18 cellular contexts compared by ENCODE assay signal in the genomic region with DNA sequence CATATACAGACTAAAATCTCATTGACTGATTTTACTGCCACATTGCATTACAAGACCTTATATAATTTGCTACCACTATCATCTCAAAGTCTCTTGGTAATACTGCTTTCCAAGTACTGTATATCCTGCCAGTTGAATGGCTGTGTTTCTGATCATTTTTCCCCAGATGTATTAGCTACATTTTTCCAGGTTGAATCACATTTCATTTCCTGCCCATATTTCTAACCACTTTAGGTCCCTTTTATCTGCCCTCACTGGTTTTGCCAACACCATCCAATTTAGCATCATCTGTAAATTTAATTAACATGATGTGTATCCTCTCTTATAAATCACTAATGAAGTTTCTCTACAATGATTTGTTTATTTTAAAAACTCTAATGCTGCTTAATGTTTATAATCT.
DNase-seq lines count a peak whose midpoint lies in the region; ATAC-seq, FAIRE-seq and TF ChIP-seq lines count a peak whose summit lies in the region.
"Had no signal": no experiment of that assay in that cellular context is flagged by ENCODE, and none has a peak within 500 bp of the region (broad histone marks: within the 10 kb centered on the region; RNA-seq: fewer than 3 reads in every experiment).

No MANE protein-coding gene starts in this region.

- H2AFZ ChIP-seq in keratinocyte (ENCODE audit: control insufficient read depth, low read length): no peak overlapping the region

- peak overlapping the region; percentile 85 for H3K27ac Mint-ChIP-seq in chondrocyte (ENCODE audit: unreplicated experiment)
- H3K27ac Mint-ChIP-seq in activated T-helper 1 cell treated with anti-CD3 and anti-CD28 coated beads, Interleukin-12 subunit alpha, Interleukin-12 subunit beta, Interleukin-2, Interleukin-4 antibody, amounts not matched to agents 30 ng/mL and 10 ng/mL and 1 ng/mL, durations not matched to agents 14 hours and 24 hours and 36 hours: no peak overlapping the region
- H3K27ac Mint-ChIP-seq: brain; stimulated activated effector memory CD8-positive, alpha-beta T cell treated with anti-CD3 and anti-CD28 coated beads, Interleukin-12 subunit alpha, Interleukin-12 subunit beta, amount 100 ng/mL, for 72 hours had no signal

- TF ChIP-seq CTCF in chondrocyte (IDR thresholded peaks at IDR 0.05) (no peak), keratinocyte (optimal IDR thresholded peaks at IDR 0.05 in 1 of 3, IDR thresholded peaks at IDR 0.05 in 1 of 3, conservative IDR thresholded peaks at IDR 0.05 in 1 of 3; ENCODE audit: extremely low read depth in 1 of 3, insufficient read depth in 2 of 3, low read length in 3 of 3) (no peak), esophagus muscularis mucosa (IDR thresholded peaks at IDR 0.05) (no peak)

- TF ChIP-seq POLR2A in esophagus muscularis mucosa (IDR thresholded peaks at IDR 0.05; ENCODE audit: low read depth): no peak

- no peaks in the 10 kb centered on the region for H4K20me1 ChIP-seq in keratinocyte (ENCODE audit: control insufficient read depth, extremely low read depth, insufficient read depth, low read length)

- TF ChIP-seq EP300 in esophagus muscularis mucosa (IDR thresholded peaks at IDR 0.05): no peak

- DNase-seq in AG20443 (ENCODE audit: low spot score): peak; percentile 25
- DNase-seq in M059J (ENCODE audit: low read depth): peak; percentile 63
- no peak for DNase-seq in chondrocyte (ENCODE audit: low spot score)
- no peak for DNase-seq in keratinocyte (ENCODE audit: low read depth, low spot score)
- DNase-seq in activated T-helper 1 cell treated with anti-CD3 and anti-CD28 coated beads, Interleukin-12 subunit alpha, Interleukin-12 subunit beta, Interleukin-2, Interleukin-4 antibody, amounts not matched to agents 30 ng/mL and 10 ng/mL and 1 ng/mL, durations not matched to agents 14 hours and 24 hours and 36 hours (ENCODE audit: low spot score): no peak
- no peak for DNase-seq in esophagus muscularis mucosa (ENCODE audit: extremely low spot score)
- DNase-seq in posterior cingulate gyrus: no peak
- DNase-seq: activated CD4-positive, alpha-beta T cell treated with anti-CD3 and anti-CD28 coated beads, Interleukin-2, amount 50 U/mL, for 48 hours; DMS 273 treated with DMSO at 0.1 percent for 48 hours; heart right ventricle; kidney glomerular epithelial cell; NCI-H1092 treated with DMSO at 0.1 percent for 48 hours; occipital lobe; SJCRH30; upper lobe of right lung had no signal

- H3K27me3 ChIP-seq in keratinocyte (ENCODE audit: control insufficient read depth, extremely low read depth, insufficient read depth, low read length) (no peaks in the 10 kb centered on the region), esophagus muscularis mucosa (no peaks in the 10 kb centered on the region)
- H3K27me3 ChIP-seq: SJCRH30, upper lobe of right lung had no signal

- H3K36me3 ChIP-seq in keratinocyte (ENCODE audit: control insufficient read depth in 2 of 2, extremely low read depth in 1 of 2, insufficient read depth in 2 of 2, low read length in 2 of 2) (no peaks in the 10 kb centered on the region), esophagus muscularis mucosa (no peaks in the 10 kb centered on the region)
- H3K36me3 ChIP-seq: heart right ventricle, SJCRH30, upper lobe of right lung had no signal

- FAIRE-seq in keratinocyte (lab: Jason Lieb, UNC): peak; percentile 64

- peaks cover 32% of the 10 kb centered on the region for H3K4me1 Mint-ChIP-seq in chondrocyte (ENCODE audit: low read depth)
- H3K4me1 Mint-ChIP-seq in activated T-helper 1 cell treated with anti-CD3 and anti-CD28 coated beads, Interleukin-12 subunit alpha, Interleukin-12 subunit beta, Interleukin-2, Interleukin-4 antibody, amounts not matched to agents 30 ng/mL and 10 ng/mL and 1 ng/mL, durations not matched to agents 14 hours and 24 hours and 36 hours (ENCODE audit: low read depth): no peaks in the 10 kb centered on the region
- H3K4me1 Mint-ChIP-seq: brain; stimulated activated effector memory CD8-positive, alpha-beta T cell treated with anti-CD3 and anti-CD28 coated beads, Interleukin-12 subunit alpha, Interleukin-12 subunit beta, amount 100 ng/mL, for 72 hours had no signal

- dilution Hi-C loops in keratinocyte (cut with MboI; ENCODE audit: extremely low pct_ligation_motif_present, low sequenced_read_pairs): no loop called here

- H3K36me3 Mint-ChIP-seq in chondrocyte (ENCODE audit: low read depth): no peaks in the 10 kb centered on the region
- no peaks in the 10 kb centered on the region for H3K36me3 Mint-ChIP-seq in activated T-helper 1 cell treated with anti-CD3 and anti-CD28 coated beads, Interleukin-12 subunit alpha, Interleukin-12 subunit beta, Interleukin-2, Interleukin-4 antibody, amounts not matched to agents 30 ng/mL and 10 ng/mL and 1 ng/mL, durations not matched to agents 14 hours and 24 hours and 36 hours (ENCODE audit: low read depth)
- H3K36me3 Mint-ChIP-seq: stimulated activated effector memory CD8-positive, alpha-beta T cell treated with anti-CD3 and anti-CD28 coated beads, Interleukin-12 subunit alpha, Interleukin-12 subunit beta, amount 100 ng/mL, for 72 hours had no signal

- H3K27me3 Mint-ChIP-seq in chondrocyte (ENCODE audit: low read depth): no peaks in the 10 kb centered on the region
- H3K27me3 Mint-ChIP-seq in activated T-helper 1 cell treated with anti-CD3 and anti-CD28 coated beads, Interleukin-12 subunit alpha, Interleukin-12 subunit beta, Interleukin-2, Interleukin-4 antibody, amounts not matched to agents 30 ng/mL and 10 ng/mL and 1 ng/mL, durations not matched to agents 14 hours and 24 hours and 36 hours (ENCODE audit: insufficient read depth): no peaks in the 10 kb centered on the region
- H3K27me3 Mint-ChIP-seq: brain had no signal

- H3K4me3 Mint-ChIP-seq in chondrocyte (ENCODE audit: unreplicated experiment): no peak overlapping the region
- no peak overlapping the region for H3K4me3 Mint-ChIP-seq in activated T-helper 1 cell treated with anti-CD3 and anti-CD28 coated beads, Interleukin-12 subunit alpha, Interleukin-12 subunit beta, Interleukin-2, Interleukin-4 antibody, amounts not matched to agents 30 ng/mL and 10 ng/mL and 1 ng/mL, durations not matched to agents 14 hours and 24 hours and 36 hours
- H3K4me3 Mint-ChIP-seq: brain; stimulated activated effector memory CD8-positive, alpha-beta T cell treated with anti-CD3 and anti-CD28 coated beads, Interleukin-12 subunit alpha, Interleukin-12 subunit beta, amount 100 ng/mL, for 72 hours had no signal

- no peaks in the 10 kb centered on the region for H3K9me1 ChIP-seq in keratinocyte (ENCODE audit: control insufficient read depth, extremely low read depth, insufficient read depth, low read length)

- no peak overlapping the region for H3K27ac ChIP-seq in keratinocyte (ENCODE audit: control insufficient read depth, insufficient read depth, low read length)
- H3K27ac ChIP-seq in esophagus muscularis mucosa (replicated peaks in 1 of 4): no peak overlapping the region
- H3K27ac ChIP-seq: heart right ventricle, SJCRH30, upper lobe of right lung had no signal

- no peak overlapping the region for H3K4me3 ChIP-seq in keratinocyte (ENCODE audit: control insufficient read depth in 2 of 3, extremely low read depth in 1 of 3, insufficient read depth in 2 of 3, low read depth in 1 of 3, low read length in 3 of 3)
- H3K4me3 ChIP-seq in esophagus muscularis mucosa: no peak overlapping the region
- H3K4me3 ChIP-seq: heart right ventricle, SJCRH30, upper lobe of right lung had no signal

- no peak overlapping the region for H3K4me2 ChIP-seq in keratinocyte (ENCODE audit: control insufficient read depth, extremely low read depth, insufficient read depth, low read depth, low read length)

- no peaks in the 10 kb centered on the region for H3K79me2 ChIP-seq in keratinocyte (ENCODE audit: control insufficient read depth, insufficient read depth, low read length)

- no peak overlapping the region for H3K9ac ChIP-seq in keratinocyte (ENCODE audit: control insufficient read depth, extremely low read depth, insufficient read depth, low read length)

- H3K9me3 ChIP-seq in keratinocyte (ENCODE audit: control insufficient read depth, low read depth, low read length) (no peaks in the 10 kb centered on the region), esophagus muscularis mucosa (no peaks in the 10 kb centered on the region)
- H3K9me3 ChIP-seq: heart right ventricle, SJCRH30, upper lobe of right lung had no signal

- intact Hi-C loops in activated T-helper 1 cell treated with anti-CD3 and anti-CD28 coated beads, Interleukin-12 subunit alpha, Interleukin-12 subunit beta, Interleukin-2, Interleukin-4 antibody, amounts not matched to agents 30 ng/mL and 10 ng/mL and 1 ng/mL, durations not matched to agents 14 hours and 24 hours and 36 hours (cut with micrococcal nuclease): no loop called here
- intact Hi-C loops in esophagus muscularis mucosa (cut with DNase I): no loop called here
- intact Hi-C loops in posterior cingulate gyrus (cut with DNase I): no loop called here

- no peak for ATAC-seq in HG03139 (IDR thresholded peaks at IDR 0.05; ENCODE audit: unreplicated experiment)
- ATAC-seq: heart right ventricle; stimulated activated effector memory CD8-positive, alpha-beta T cell treated with anti-CD3 and anti-CD28 coated beads, Interleukin-12 subunit alpha, Interleukin-12 subunit beta, amount 100 ng/mL, for 72 hours; upper lobe of right lung had no signal

- peaks cover 3% of the 10 kb centered on the region for H3K4me1 ChIP-seq in keratinocyte (ENCODE audit: control insufficient read depth, extremely low read depth, insufficient read depth, low read length)
- H3K4me1 ChIP-seq in esophagus muscularis mucosa: no peaks in the 10 kb centered on the region
- H3K4me1 ChIP-seq: heart right ventricle, SJCRH30, upper lobe of right lung had no signal

- no peaks in the 10 kb centered on the region for H3K9me3 Mint-ChIP-seq in chondrocyte (ENCODE audit: low read depth)
- no peaks in the 10 kb centered on the region for H3K9me3 Mint-ChIP-seq in activated T-helper 1 cell treated with anti-CD3 and anti-CD28 coated beads, Interleukin-12 subunit alpha, Interleukin-12 subunit beta, Interleukin-2, Interleukin-4 antibody, amounts not matched to agents 30 ng/mL and 10 ng/mL and 1 ng/mL, durations not matched to agents 14 hours and 24 hours and 36 hours
- H3K9me3 Mint-ChIP-seq: stimulated activated effector memory CD8-positive, alpha-beta T cell treated with anti-CD3 and anti-CD28 coated beads, Interleukin-12 subunit alpha, Interleukin-12 subunit beta, amount 100 ng/mL, for 72 hours had no signal

Comparison
In these comparisons a context has a peak if more than half of its experiments do, and no peak if none do; other contexts are left out.
1. DNase-seq: peak in AG20443 (single experiment) and M059J (single experiment); none in chondrocyte (single experiment), keratinocyte (single experiment), activated T-helper 1 cell treated with anti-CD3 and anti-CD28 coated beads, Interleukin-12 subunit alpha, Interleukin-12 subunit beta, Interleukin-2, Interleukin-4 antibody, amounts not matched to agents 30 ng/mL and 10 ng/mL and 1 ng/mL, durations not matched to agents 14 hours and 24 hours and 36 hours (single experiment), esophagus muscularis mucosa (single experiment) and posterior cingulate gyrus (0 of 10).